1 cellular context compared by ENCODE assay signal in genomic region chr2:177262958-177263450, GRCh38.
TF ChIP-seq lines count a peak whose summit lies in the region.

No MANE protein-coding gene starts in this region.

TF ChIP-seq in K562, 482 proteins besides CTCF, POLR2A, EP300 and RAD21:
- TF ChIP-seq ILF3 (IDR thresholded peaks at IDR 0.05; ENCODE audit: borderline replicate concordance): no peak
- 0 out of 2 replicates have a peak, but pooled peaks have one; percentile 15 for TF ChIP-seq MIER1 (IDR thresholded peaks at IDR 0.05; ENCODE audit: low read depth)
- TF ChIP-seq, protein P1, sequence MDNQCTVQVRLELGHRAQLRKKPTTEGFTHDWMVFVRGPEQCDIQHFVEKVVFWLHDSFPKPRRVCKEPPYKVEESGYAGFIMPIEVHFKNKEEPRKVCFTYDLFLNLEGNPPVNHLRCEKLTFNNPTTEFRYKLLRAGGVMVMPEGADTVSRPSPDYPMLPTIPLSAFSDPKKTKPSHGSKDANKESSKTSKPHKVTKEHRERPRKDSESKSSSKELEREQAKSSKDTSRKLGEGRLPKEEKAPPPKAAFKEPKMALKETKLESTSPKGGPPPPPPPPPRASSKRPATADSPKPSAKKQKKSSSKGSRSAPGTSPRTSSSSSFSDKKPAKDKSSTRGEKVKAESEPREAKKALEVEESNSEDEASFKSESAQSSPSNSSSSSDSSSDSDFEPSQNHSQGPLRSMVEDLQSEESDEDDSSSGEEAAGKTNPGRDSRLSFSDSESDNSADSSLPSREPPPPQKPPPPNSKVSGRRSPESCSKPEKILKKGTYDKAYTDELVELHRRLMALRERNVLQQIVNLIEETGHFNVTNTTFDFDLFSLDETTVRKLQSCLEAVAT (IDR thresholded peaks at IDR 0.05): peak in 1 of 2 experiments; percentile 86; a peak in 3 of 4 replicates
- TF ChIP-seq ZNF311 (CRISPR knock-in tag; IDR thresholded peaks at IDR 0.05): peak; percentile 10; the same call in 1 of the 2 replicates
- TF ChIP-seq, protein P2, sequence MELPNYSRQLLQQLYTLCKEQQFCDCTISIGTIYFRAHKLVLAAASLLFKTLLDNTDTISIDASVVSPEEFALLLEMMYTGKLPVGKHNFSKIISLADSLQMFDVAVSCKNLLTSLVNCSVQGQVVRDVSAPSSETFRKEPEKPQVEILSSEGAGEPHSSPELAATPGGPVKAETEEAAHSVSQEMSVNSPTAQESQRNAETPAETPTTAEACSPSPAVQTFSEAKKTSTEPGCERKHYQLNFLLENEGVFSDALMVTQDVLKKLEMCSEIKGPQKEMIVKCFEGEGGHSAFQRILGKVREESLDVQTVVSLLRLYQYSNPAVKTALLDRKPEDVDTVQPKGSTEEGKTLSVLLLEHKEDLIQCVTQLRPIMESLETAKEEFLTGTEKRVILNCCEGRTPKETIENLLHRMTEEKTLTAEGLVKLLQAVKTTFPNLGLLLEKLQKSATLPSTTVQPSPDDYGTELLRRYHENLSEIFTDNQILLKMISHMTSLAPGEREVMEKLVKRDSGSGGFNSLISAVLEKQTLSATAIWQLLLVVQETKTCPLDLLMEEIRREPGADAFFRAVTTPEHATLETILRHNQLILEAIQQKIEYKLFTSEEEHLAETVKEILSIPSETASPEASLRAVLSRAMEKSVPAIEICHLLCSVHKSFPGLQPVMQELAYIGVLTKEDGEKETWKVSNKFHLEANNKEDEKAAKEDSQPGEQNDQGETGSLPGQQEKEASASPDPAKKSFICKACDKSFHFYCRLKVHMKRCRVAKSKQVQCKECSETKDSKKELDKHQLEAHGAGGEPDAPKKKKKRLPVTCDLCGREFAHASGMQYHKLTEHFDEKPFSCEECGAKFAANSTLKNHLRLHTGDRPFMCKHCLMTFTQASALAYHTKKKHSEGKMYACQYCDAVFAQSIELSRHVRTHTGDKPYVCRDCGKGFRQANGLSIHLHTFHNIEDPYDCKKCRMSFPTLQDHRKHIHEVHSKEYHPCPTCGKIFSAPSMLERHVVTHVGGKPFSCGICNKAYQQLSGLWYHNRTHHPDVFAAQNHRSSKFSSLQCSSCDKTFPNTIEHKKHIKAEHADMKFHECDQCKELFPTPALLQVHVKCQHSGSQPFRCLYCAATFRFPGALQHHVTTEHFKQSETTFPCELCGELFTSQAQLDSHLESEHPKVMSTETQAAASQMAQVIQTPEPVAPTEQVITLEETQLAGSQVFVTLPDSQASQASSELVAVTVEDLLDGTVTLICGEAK (IDR thresholded peaks at IDR 0.05): peak; percentile 44; the same call in 1 of the 2 replicates
- TF ChIP-seq, protein P2 (CRISPR knock-in tag; IDR thresholded peaks at IDR 0.05): no peak
- no peak for TF ChIP-seq MXI1 (IDR thresholded peaks at IDR 0.05; ENCODE audit: low read depth, low read length)
- 0 out of 2 replicates have a peak, but pooled peaks have one; percentile 27 for TF ChIP-seq CREB5 (CRISPR knock-in tag; IDR thresholded peaks at IDR 0.05)
- no peak for TF ChIP-seq ZNF232 (CRISPR knock-in tag; IDR thresholded peaks at IDR 0.05)
- TF ChIP-seq POLR2H (tag; IDR thresholded peaks at IDR 0.05; ENCODE audit: low read depth): peak; percentile 59; the same call in 1 of the 2 replicates
- TF ChIP-seq, protein P3, sequence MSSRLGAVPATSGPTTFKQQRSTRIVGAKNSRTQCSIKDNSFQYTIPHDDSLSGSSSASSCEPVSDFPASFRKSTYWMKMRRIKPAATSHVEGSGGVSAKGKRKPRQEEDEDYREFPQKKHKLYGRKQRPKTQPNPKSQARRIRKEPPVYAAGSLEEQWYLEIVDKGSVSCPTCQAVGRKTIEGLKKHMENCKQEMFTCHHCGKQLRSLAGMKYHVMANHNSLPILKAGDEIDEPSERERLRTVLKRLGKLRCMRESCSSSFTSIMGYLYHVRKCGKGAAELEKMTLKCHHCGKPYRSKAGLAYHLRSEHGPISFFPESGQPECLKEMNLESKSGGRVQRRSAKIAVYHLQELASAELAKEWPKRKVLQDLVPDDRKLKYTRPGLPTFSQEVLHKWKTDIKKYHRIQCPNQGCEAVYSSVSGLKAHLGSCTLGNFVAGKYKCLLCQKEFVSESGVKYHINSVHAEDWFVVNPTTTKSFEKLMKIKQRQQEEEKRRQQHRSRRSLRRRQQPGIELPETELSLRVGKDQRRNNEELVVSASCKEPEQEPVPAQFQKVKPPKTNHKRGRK (tag; IDR thresholded peaks at IDR 0.05): peak; percentile 42
- TF ChIP-seq THRB (CRISPR knock-in tag; conservative IDR thresholded peaks at IDR 0.05): peak; percentile 63; the same call in 1 of the 2 replicates
- TF ChIP-seq TRIM24 (IDR thresholded peaks at IDR 0.05): no peak
